ENCODE assay signal across 1 cellular context in the genomic region with DNA sequence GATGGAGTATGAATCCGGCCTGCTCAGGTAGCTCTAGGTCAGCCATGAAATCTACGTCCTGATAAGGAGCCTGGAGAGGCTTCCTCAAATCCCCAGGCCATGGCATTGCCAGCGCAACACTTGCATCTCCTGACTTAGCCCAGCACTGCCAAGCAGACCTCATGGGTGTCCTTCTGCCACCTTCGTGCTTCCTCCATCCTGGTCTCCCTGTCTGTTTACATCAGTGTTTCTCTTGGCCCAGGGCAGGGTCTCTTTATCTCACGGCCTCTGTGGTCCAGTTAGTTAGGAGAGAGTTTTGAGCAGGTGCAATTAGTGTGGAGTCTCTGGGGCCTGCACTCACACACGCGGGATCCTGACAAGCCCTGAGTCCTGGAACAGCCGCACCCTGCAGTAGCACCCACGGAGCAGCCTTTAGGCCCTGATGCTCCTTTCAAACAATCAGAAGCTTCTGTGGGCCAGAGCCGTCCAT.
TF ChIP-seq lines count a peak whose summit lies in the region.

No MANE protein-coding gene starts in this region.

TF ChIP-seq in HepG2, 621 proteins besides CTCF, POLR2A, EP300 and RAD21 (continued from another document and continues in another):
- TF ChIP-seq, protein P1, sequence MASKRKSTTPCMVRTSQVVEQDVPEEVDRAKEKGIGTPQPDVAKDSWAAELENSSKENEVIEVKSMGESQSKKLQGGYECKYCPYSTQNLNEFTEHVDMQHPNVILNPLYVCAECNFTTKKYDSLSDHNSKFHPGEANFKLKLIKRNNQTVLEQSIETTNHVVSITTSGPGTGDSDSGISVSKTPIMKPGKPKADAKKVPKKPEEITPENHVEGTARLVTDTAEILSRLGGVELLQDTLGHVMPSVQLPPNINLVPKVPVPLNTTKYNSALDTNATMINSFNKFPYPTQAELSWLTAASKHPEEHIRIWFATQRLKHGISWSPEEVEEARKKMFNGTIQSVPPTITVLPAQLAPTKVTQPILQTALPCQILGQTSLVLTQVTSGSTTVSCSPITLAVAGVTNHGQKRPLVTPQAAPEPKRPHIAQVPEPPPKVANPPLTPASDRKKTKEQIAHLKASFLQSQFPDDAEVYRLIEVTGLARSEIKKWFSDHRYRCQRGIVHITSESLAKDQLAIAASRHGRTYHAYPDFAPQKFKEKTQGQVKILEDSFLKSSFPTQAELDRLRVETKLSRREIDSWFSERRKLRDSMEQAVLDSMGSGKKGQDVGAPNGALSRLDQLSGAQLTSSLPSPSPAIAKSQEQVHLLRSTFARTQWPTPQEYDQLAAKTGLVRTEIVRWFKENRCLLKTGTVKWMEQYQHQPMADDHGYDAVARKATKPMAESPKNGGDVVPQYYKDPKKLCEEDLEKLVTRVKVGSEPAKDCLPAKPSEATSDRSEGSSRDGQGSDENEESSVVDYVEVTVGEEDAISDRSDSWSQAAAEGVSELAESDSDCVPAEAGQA (IDR thresholded peaks at IDR 0.05; ENCODE audit: low read depth) = no peak
- TF ChIP-seq, protein P1 (CRISPR knock-in tag; IDR thresholded peaks at IDR 0.05; ENCODE audit: borderline replicate concordance) = no peak
- TF ChIP-seq, protein P2, sequence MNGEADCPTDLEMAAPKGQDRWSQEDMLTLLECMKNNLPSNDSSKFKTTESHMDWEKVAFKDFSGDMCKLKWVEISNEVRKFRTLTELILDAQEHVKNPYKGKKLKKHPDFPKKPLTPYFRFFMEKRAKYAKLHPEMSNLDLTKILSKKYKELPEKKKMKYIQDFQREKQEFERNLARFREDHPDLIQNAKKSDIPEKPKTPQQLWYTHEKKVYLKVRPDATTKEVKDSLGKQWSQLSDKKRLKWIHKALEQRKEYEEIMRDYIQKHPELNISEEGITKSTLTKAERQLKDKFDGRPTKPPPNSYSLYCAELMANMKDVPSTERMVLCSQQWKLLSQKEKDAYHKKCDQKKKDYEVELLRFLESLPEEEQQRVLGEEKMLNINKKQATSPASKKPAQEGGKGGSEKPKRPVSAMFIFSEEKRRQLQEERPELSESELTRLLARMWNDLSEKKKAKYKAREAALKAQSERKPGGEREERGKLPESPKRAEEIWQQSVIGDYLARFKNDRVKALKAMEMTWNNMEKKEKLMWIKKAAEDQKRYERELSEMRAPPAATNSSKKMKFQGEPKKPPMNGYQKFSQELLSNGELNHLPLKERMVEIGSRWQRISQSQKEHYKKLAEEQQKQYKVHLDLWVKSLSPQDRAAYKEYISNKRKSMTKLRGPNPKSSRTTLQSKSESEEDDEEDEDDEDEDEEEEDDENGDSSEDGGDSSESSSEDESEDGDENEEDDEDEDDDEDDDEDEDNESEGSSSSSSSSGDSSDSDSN (CRISPR knock-in tag; IDR thresholded peaks at IDR 0.05) = 0 out of 2 replicates have a peak, but pooled peaks have one; percentile 4
- TF ChIP-seq STAG1 (CRISPR knock-in tag; IDR thresholded peaks at IDR 0.05) = no peak
- no peak for TF ChIP-seq FIP1L1 (IDR thresholded peaks at IDR 0.05; ENCODE audit: borderline replicate concordance, insufficient read depth, low read depth, low read length)
- TF ChIP-seq GMEB1 (CRISPR knock-in tag; IDR thresholded peaks at IDR 0.05; ENCODE audit: borderline replicate concordance) = no peak
- 0 out of 2 replicates have a peak, but pooled peaks have one; percentile 43 for TF ChIP-seq ZNF570 (CRISPR knock-in tag; IDR thresholded peaks at IDR 0.05; ENCODE audit: borderline replicate concordance)
- no peak for TF ChIP-seq MBNL3 (CRISPR knock-in tag; conservative IDR thresholded peaks at IDR 0.05)
- TF ChIP-seq, protein P3, sequence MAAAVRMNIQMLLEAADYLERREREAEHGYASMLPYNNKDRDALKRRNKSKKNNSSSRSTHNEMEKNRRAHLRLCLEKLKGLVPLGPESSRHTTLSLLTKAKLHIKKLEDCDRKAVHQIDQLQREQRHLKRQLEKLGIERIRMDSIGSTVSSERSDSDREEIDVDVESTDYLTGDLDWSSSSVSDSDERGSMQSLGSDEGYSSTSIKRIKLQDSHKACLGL (CRISPR knock-in tag; IDR thresholded peaks at IDR 0.05) = no peak
- no peak for TF ChIP-seq TBX3 (IDR thresholded peaks at IDR 0.05; ENCODE audit: borderline replicate concordance)
- TF ChIP-seq, protein P4, sequence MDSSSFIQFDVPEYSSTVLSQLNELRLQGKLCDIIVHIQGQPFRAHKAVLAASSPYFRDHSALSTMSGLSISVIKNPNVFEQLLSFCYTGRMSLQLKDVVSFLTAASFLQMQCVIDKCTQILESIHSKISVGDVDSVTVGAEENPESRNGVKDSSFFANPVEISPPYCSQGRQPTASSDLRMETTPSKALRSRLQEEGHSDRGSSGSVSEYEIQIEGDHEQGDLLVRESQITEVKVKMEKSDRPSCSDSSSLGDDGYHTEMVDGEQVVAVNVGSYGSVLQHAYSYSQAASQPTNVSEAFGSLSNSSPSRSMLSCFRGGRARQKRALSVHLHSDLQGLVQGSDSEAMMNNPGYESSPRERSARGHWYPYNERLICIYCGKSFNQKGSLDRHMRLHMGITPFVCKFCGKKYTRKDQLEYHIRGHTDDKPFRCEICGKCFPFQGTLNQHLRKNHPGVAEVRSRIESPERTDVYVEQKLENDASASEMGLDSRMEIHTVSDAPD (CRISPR knock-in tag; IDR thresholded peaks at IDR 0.05) = 0 out of 2 replicates have a peak, but pooled peaks have one; percentile 26
- no peak for TF ChIP-seq PPARG (CRISPR knock-in tag; conservative IDR thresholded peaks at IDR 0.05)
- peak; percentile 9; the same call in 1 of the 2 replicates for TF ChIP-seq HNF4A (CRISPR knock-in tag; IDR thresholded peaks at IDR 0.05)
- TF ChIP-seq RFX3 (CRISPR knock-in tag; IDR thresholded peaks at IDR 0.05) = no peak
- TF ChIP-seq ARID5B (CRISPR knock-in tag; IDR thresholded peaks at IDR 0.05) = no peak
- TF ChIP-seq FOXA3 (CRISPR knock-in tag; IDR thresholded peaks at IDR 0.05) = no peak
- no peak for TF ChIP-seq ATF2 (CRISPR knock-in tag; IDR thresholded peaks at IDR 0.05)
- peak; percentile 78; the same call in 1 of the 2 replicates for TF ChIP-seq ZNF343 (CRISPR knock-in tag; IDR thresholded peaks at IDR 0.05)
- TF ChIP-seq ZNF569 (CRISPR knock-in tag; IDR thresholded peaks at IDR 0.05; ENCODE audit: borderline replicate concordance) = no peak
- no peak for TF ChIP-seq ELF1 (CRISPR knock-in tag; IDR thresholded peaks at IDR 0.05)
- TF ChIP-seq ZNF576 (CRISPR knock-in tag; IDR thresholded peaks at IDR 0.05) = no peak
- TF ChIP-seq ZBTB38 (CRISPR knock-in tag; IDR thresholded peaks at IDR 0.05) = peak; percentile 94
- TF ChIP-seq ZNF598 (CRISPR knock-in tag; IDR thresholded peaks at IDR 0.05; ENCODE audit: borderline replicate concordance) = 0 out of 2 replicates have a peak, but pooled peaks have one; percentile 54
- TF ChIP-seq, protein P5, sequence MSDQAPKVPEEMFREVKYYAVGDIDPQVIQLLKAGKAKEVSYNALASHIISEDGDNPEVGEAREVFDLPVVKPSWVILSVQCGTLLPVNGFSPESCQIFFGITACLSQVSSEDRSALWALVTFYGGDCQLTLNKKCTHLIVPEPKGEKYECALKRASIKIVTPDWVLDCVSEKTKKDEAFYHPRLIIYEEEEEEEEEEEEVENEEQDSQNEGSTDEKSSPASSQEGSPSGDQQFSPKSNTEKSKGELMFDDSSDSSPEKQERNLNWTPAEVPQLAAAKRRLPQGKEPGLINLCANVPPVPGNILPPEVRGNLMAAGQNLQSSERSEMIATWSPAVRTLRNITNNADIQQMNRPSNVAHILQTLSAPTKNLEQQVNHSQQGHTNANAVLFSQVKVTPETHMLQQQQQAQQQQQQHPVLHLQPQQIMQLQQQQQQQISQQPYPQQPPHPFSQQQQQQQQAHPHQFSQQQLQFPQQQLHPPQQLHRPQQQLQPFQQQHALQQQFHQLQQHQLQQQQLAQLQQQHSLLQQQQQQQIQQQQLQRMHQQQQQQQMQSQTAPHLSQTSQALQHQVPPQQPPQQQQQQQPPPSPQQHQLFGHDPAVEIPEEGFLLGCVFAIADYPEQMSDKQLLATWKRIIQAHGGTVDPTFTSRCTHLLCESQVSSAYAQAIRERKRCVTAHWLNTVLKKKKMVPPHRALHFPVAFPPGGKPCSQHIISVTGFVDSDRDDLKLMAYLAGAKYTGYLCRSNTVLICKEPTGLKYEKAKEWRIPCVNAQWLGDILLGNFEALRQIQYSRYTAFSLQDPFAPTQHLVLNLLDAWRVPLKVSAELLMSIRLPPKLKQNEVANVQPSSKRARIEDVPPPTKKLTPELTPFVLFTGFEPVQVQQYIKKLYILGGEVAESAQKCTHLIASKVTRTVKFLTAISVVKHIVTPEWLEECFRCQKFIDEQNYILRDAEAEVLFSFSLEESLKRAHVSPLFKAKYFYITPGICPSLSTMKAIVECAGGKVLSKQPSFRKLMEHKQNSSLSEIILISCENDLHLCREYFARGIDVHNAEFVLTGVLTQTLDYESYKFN (CRISPR knock-in tag; conservative IDR thresholded peaks at IDR 0.05) = no peak
- no peak for TF ChIP-seq ZNF256 (CRISPR knock-in tag; conservative IDR thresholded peaks at IDR 0.05)
- no peak for TF ChIP-seq GATAD1 (CRISPR knock-in tag; IDR thresholded peaks at IDR 0.05)
- TF ChIP-seq DNMT1 (CRISPR knock-in tag; IDR thresholded peaks at IDR 0.05) = no peak
- TF ChIP-seq ZSCAN22 (CRISPR knock-in tag; IDR thresholded peaks at IDR 0.05) = no peak; the same call in 1 of the 2 replicates
- TF ChIP-seq HOXA3 (CRISPR knock-in tag; IDR thresholded peaks at IDR 0.05) = no peak
- TF ChIP-seq ETS1 (CRISPR knock-in tag; IDR thresholded peaks at IDR 0.05) = 0 out of 2 replicates have a peak, but pooled peaks have one; percentile 40
- TF ChIP-seq REXO4 (CRISPR knock-in tag; IDR thresholded peaks at IDR 0.05; ENCODE audit: borderline replicate concordance) = no peak
